Comparison of ENCODE assay signal across 9 cellular contexts in genomic region chr16:15960124-15960971, GRCh38. TPM values are rescaled to one million over a fixed set of nuclear protein-coding genes. Genes with fewer than 3 reads are reported as not detected.
A peak's percentile ranks its signal among the peaks of the same experiment; 100 is the strongest.
DNase-seq lines count a peak whose midpoint lies in the region; ATAC-seq and TF ChIP-seq lines count a peak whose summit lies in the region.
"Had no signal": no experiment of that assay in that cellular context is flagged by ENCODE, and none has a peak within 500 bp of the region (broad histone marks: within the 10 kb centered on the region; RNA-seq: fewer than 3 reads in every experiment).

No MANE protein-coding gene starts in this region.

- peaks cover 40% of the 10 kb centered on the region for H3K4me1 ChIP-seq in OCI-LY1 (ENCODE audit: insufficient read depth, low read length, severe bottlenecking)
- peaks cover 0 to 12% of the 10 kb centered on the region in 2 donors for H3K4me1 ChIP-seq in neuronal stem cell (ENCODE audit: control insufficient read depth in 2 of 2, insufficient read depth in 1 of 2, low read depth in 1 of 2, low read length in 2 of 2)
- H3K4me1 ChIP-seq: body of pancreas had no signal

- H4K91ac ChIP-seq in neuronal stem cell (ENCODE audit: low read depth, low read length, poor library complexity), result no peak overlapping the region

- no peaks in the 10 kb centered on the region for H3K27me3 Mint-ChIP-seq in central memory CD8-positive, alpha-beta T cell

- peaks cover 12% of the 10 kb centered on the region for H3K9me3 ChIP-seq in OCI-LY1 (ENCODE audit: low read length)
- peaks cover 2 to 4% of the 10 kb centered on the region in 2 donors for H3K9me3 ChIP-seq in neuronal stem cell (replicated peaks in 1 of 2; ENCODE audit: control insufficient read depth in 2 of 2, insufficient read depth in 1 of 2, low read depth in 1 of 2, low read length in 2 of 2)
- H3K9me3 ChIP-seq: body of pancreas had no signal

- TF ChIP-seq CTCF in OCI-LY1 (IDR thresholded peaks at IDR 0.05; ENCODE audit: low read length), result no peak

- H3K27ac ChIP-seq in OCI-LY1 (ENCODE audit: low read depth, low read length, poor library complexity, severe bottlenecking) (peak overlapping the region; percentile 77), neuronal stem cell (replicated peaks; ENCODE audit: low read length) (no peak overlapping the region)
- H3K27ac ChIP-seq: body of pancreas had no signal

- whole genome bisulfite sequencing in neuronal stem cell (ENCODE audit: extremely low coverage in 2 of 2, insufficient read length in 2 of 2, insufficient replicate concordance in 1 of 2), 2 donors, result no CpG with 5 or more reads among the region's 12 CpGs

- peaks cover 36% of the 10 kb centered on the region for H3K36me3 ChIP-seq in OCI-LY1 (ENCODE audit: insufficient read depth, low read length)
- peaks cover 0 to 2% of the 10 kb centered on the region in 2 donors for H3K36me3 ChIP-seq in neuronal stem cell (replicated peaks in 1 of 2; ENCODE audit: control insufficient read depth in 2 of 2, insufficient read depth in 2 of 2, low read length in 2 of 2)

- no peak overlapping the region for H4K8ac ChIP-seq in neuronal stem cell (ENCODE audit: low read depth, low read length)

- peak overlapping the region; percentile 98 for H3K27ac Mint-ChIP-seq in central memory CD8-positive, alpha-beta T cell (ENCODE audit: low read depth)

- no peaks in the 10 kb centered on the region for H3K27me3 ChIP-seq in OCI-LY1 (ENCODE audit: insufficient read depth, low read length)
- H3K27me3 ChIP-seq in neuronal stem cell (ENCODE audit: control insufficient read depth in 3 of 3, insufficient read depth in 3 of 3, low read depth in 1 of 3, low read length in 3 of 3), result no peaks in the 10 kb centered on the region
- H3K27me3 ChIP-seq: body of pancreas had no signal

- H3K14ac ChIP-seq in neuronal stem cell (ENCODE audit: low read length), result no peak overlapping the region

- no peak for ATAC-seq in central memory CD8-positive, alpha-beta T cell (replicated peaks; ENCODE audit: extremely low read depth, poor library complexity, severe bottlenecking)
- no peak for ATAC-seq in HG02938 (IDR thresholded peaks at IDR 0.05; ENCODE audit: unreplicated experiment)
- ATAC-seq: body of pancreas had no signal

- peak overlapping the region; percentile 77 for H3K4me3 Mint-ChIP-seq in central memory CD8-positive, alpha-beta T cell

- H2BK15ac ChIP-seq in neuronal stem cell (ENCODE audit: low read length), result no peak overlapping the region

- peaks cover 9% of the 10 kb centered on the region for H3K79me1 ChIP-seq in neuronal stem cell (ENCODE audit: low read depth, low read length)

- no peak overlapping the region for H2BK5ac ChIP-seq in neuronal stem cell (ENCODE audit: low read length)

- H3K23ac ChIP-seq in neuronal stem cell (ENCODE audit: low read depth, low read length, poor library complexity), result no peak overlapping the region

- no peaks in the 10 kb centered on the region for H3K9me2 ChIP-seq in OCI-LY1 (ENCODE audit: low read depth, low read length)

- H3K36me3 Mint-ChIP-seq in central memory CD8-positive, alpha-beta T cell (ENCODE audit: insufficient read depth), result peaks cover 15% of the 10 kb centered on the region

- H2AFZ ChIP-seq in OCI-LY1 (ENCODE audit: low read length) (no peak overlapping the region), neuronal stem cell (ENCODE audit: low read length) (no peak overlapping the region)

- no peak overlapping the region for H3K4me2 ChIP-seq in OCI-LY1 (ENCODE audit: low read length)
- H3K4me2 ChIP-seq in neuronal stem cell (ENCODE audit: insufficient read depth, low read length, poor library complexity, severe bottlenecking), result no peak overlapping the region

- H3F3A ChIP-seq in OCI-LY1 (ENCODE audit: insufficient read depth, low read length), result no peaks in the 10 kb centered on the region

- no peak overlapping the region for H3K9ac ChIP-seq in OCI-LY1 (ENCODE audit: low read length)
- no peak overlapping the region for H3K9ac ChIP-seq in neuronal stem cell (ENCODE audit: low read depth, low read length, poor library complexity)

- peak overlapping the region; percentile 13; the same call in 1 of the 2 replicates for H3K4me3 ChIP-seq in GM08714 (ENCODE audit: low read length)
- H3K4me3 ChIP-seq in OCI-LY1 (ENCODE audit: low read depth, low read length, poor library complexity, severe bottlenecking), result no peak overlapping the region
- H3K4me3 ChIP-seq in neuronal stem cell (ENCODE audit: low read length in 2 of 2), result no peak overlapping the region
- H3K4me3 ChIP-seq: body of pancreas had no signal

- H3K9me3 Mint-ChIP-seq in central memory CD8-positive, alpha-beta T cell, result no peaks in the 10 kb centered on the region

- H3K18ac ChIP-seq in neuronal stem cell (ENCODE audit: low read length), result peak overlapping the region; percentile 7

- DNase-seq in central memory CD8-positive, alpha-beta T cell (ENCODE audit: low spot score in 2 of 2), result no peak
- no peak for DNase-seq in neuronal stem cell (ENCODE audit: low spot score)
- no peak for DNase-seq in nucleus accumbens (lab: John Stamatoyannopoulos, UW)
- DNase-seq in COLO668 (lab: John Stamatoyannopoulos, UW; ENCODE audit: unreplicated experiment), result no peak
- DNase-seq: body of pancreas, RPMI8226 had no signal

- no peak overlapping the region for H3K4ac ChIP-seq in neuronal stem cell (ENCODE audit: low read length)

- H3K4me1 Mint-ChIP-seq in central memory CD8-positive, alpha-beta T cell, result peaks cover 64% of the 10 kb centered on the region

- H2BK120ac ChIP-seq in neuronal stem cell (ENCODE audit: low read depth, low read length), result no peak overlapping the region

- peaks cover 96% of the 10 kb centered on the region for H3K79me2 ChIP-seq in OCI-LY1 (ENCODE audit: insufficient read depth, low read length)

- no peak overlapping the region for H2AK5ac ChIP-seq in neuronal stem cell (ENCODE audit: low read depth, low read length)

- no peak overlapping the region for H2BK12ac ChIP-seq in neuronal stem cell (ENCODE audit: low read length)

- H4K20me1 ChIP-seq in OCI-LY1 (ENCODE audit: insufficient read depth, low read length), result no peaks in the 10 kb centered on the region; the same call in 1 of the 2 replicates

RNA-seq across cellular contexts. Expression of gene ABCC1, which starts 10.9 kb away (rescaled TPM):
- polyA plus RNA-seq in neuronal stem cell (2013, experiment 1 of 2), result 19.1 TPM
- polyA plus RNA-seq in neuronal stem cell (2013, experiment 2 of 2), result 19.6 TPM
